In genomic region chr5:132775439-132776076, GRCh38 we compare ENCODE assay signal across 9 cellular contexts. TPM values are rescaled to one million over a fixed set of nuclear protein-coding genes. Genes with fewer than 3 reads are reported as not detected.
A peak's percentile ranks its signal among the peaks of the same experiment; 100 is the strongest.
DNase-seq lines count a peak whose midpoint lies in the region; ATAC-seq and TF ChIP-seq lines count a peak whose summit lies in the region.
"Had no signal": no experiment of that assay in that cellular context is flagged by ENCODE, and none has a peak within 500 bp of the region (broad histone marks: within the 10 kb centered on the region; RNA-seq: fewer than 3 reads in every experiment).

No MANE protein-coding gene starts in this region.

- H3K27ac ChIP-seq in CD4-positive, CD25-positive, alpha-beta regulatory T cell (ENCODE audit: insufficient read depth, low read length, poor library complexity, severe bottlenecking) = no peak overlapping the region
- H3K27ac ChIP-seq in OCI-LY3 (ENCODE audit: low read length) = no peak overlapping the region
- no peak overlapping the region for H3K27ac ChIP-seq in endodermal cell (ENCODE audit: low read depth, low read length)

- 0 out of 2 replicates have a peak, but pooled peaks cover 3% of the 10 kb centered on the region for H4K20me1 ChIP-seq in OCI-LY3 (ENCODE audit: insufficient read depth, low read length)

- whole genome bisulfite sequencing in endodermal cell (ENCODE audit: insufficient coverage in 1 of 2, insufficient read length in 1 of 2), 2 experiments = 85 to 89% methylated on average over 5 to 8 of the region's 8 CpGs

- CTCF ChIA-PET in activated CD8-positive, alpha-beta memory T cell treated with anti-CD3 and anti-CD28 coated beads, Interleukin-2, amount 10 ng/mL, durations not matched to agents 7 days and 5 days (lab: Charles Lee) = interaction anchor here (0.9 to 1.5 kb wide), 4 partner anchors 28 to 270 kb away, joined by 3 to 7 read pairs (median 3); partner anchors contain the start of gene CCNI2

- H3K27me3 ChIP-seq in CD4-positive, CD25-positive, alpha-beta regulatory T cell (ENCODE audit: control insufficient read depth, insufficient read depth, low read length) = peaks cover 17% of the 10 kb centered on the region
- H3K27me3 ChIP-seq in OCI-LY3 (ENCODE audit: low read depth, low read length) (0 out of 2 replicates have a peak, but pooled peaks cover 5% of the 10 kb centered on the region), endodermal cell (ENCODE audit: control insufficient read depth, insufficient read depth, low read length, poor library complexity, severe bottlenecking) (peaks cover 38% of the 10 kb centered on the region)

- peaks cover 0 to 4% (median 0%) of the 10 kb centered on the region in 7 donors for H3K9me3 Mint-ChIP-seq in CD4-positive, CD25-positive, alpha-beta regulatory T cell
- H3K9me3 Mint-ChIP-seq in endodermal cell = no peaks in the 10 kb centered on the region
- H3K9me3 Mint-ChIP-seq in neural crest cell = no peaks in the 10 kb centered on the region
- no peaks in the 10 kb centered on the region for H3K9me3 Mint-ChIP-seq in activated CD8-positive, alpha-beta memory T cell treated with anti-CD3 and anti-CD28 coated beads, Interleukin-2, amount 10 ng/mL, durations not matched to agents 7 days and 5 days (ENCODE audit: low read depth)
- no peaks in the 10 kb centered on the region for H3K9me3 Mint-ChIP-seq in stimulated activated memory B cell treated with anti-CD40 and anti-IgM and Interleukin-4, amounts not matched to agents 10 μg/mL and 1 μg/mL and 100 μg/mL, for 72 hours

- ATAC-seq in CD4-positive, CD25-positive, alpha-beta regulatory T cell (ENCODE audit: low read depth in 2 of 2) = no peak
- no peak for ATAC-seq in left lobe of liver
- no peak for ATAC-seq in activated CD8-positive, alpha-beta memory T cell treated with anti-CD3 and anti-CD28 coated beads, Interleukin-2, amount 10 ng/mL, durations not matched to agents 7 days and 5 days
- no peak for ATAC-seq in stimulated activated memory B cell treated with anti-CD40 and anti-IgM and Interleukin-4, amounts not matched to agents 10 μg/mL and 1 μg/mL and 100 μg/mL, for 72 hours

- H2AFZ ChIP-seq in OCI-LY3 (ENCODE audit: low read depth, low read length) = no peak overlapping the region

- no peak overlapping the region for H3K4me3 ChIP-seq in CD4-positive, CD25-positive, alpha-beta regulatory T cell (ENCODE audit: low read depth, low read length)
- H3K4me3 ChIP-seq in OCI-LY3 (ENCODE audit: low read length) (peak overlapping the region; percentile 96), endodermal cell (ENCODE audit: low read length) (peak overlapping the region; percentile 80)

- H3K27me3 Mint-ChIP-seq in CD4-positive, CD25-positive, alpha-beta regulatory T cell = peaks cover 30% of the 10 kb centered on the region
- H3K27me3 Mint-ChIP-seq in endodermal cell (ENCODE audit: insufficient read depth) (peaks cover 39% of the 10 kb centered on the region), neural crest cell (ENCODE audit: low read depth) (peaks cover 20% of the 10 kb centered on the region)
- H3K27me3 Mint-ChIP-seq in activated CD8-positive, alpha-beta memory T cell treated with anti-CD3 and anti-CD28 coated beads, Interleukin-2, amount 10 ng/mL, durations not matched to agents 7 days and 5 days = peaks cover 16% of the 10 kb centered on the region
- H3K27me3 Mint-ChIP-seq in stimulated activated memory B cell treated with anti-CD40 and anti-IgM and Interleukin-4, amounts not matched to agents 10 μg/mL and 1 μg/mL and 100 μg/mL, for 72 hours = peaks cover 35% of the 10 kb centered on the region

- H3K9ac ChIP-seq in OCI-LY3 (ENCODE audit: low read length) = peak overlapping the region; percentile 69
- no peak overlapping the region for H3K9ac ChIP-seq in endodermal cell (ENCODE audit: extremely low read depth, low read length, poor library complexity, severe bottlenecking)

- H3K4me2 ChIP-seq in OCI-LY3 (ENCODE audit: low read length) = peak overlapping the region; percentile 86

- TF ChIP-seq CTCF in OCI-LY3 (IDR thresholded peaks at IDR 0.05; ENCODE audit: low read depth, low read length) = no peak
- TF ChIP-seq CTCF in endodermal cell (conservative IDR thresholded peaks at IDR 0.05) = no peak
- TF ChIP-seq CTCF in neural crest cell (conservative IDR thresholded peaks at IDR 0.05) = no peak

- H3K4me1 Mint-ChIP-seq in CD4-positive, CD25-positive, alpha-beta regulatory T cell = peaks cover 7 to 21% (median 14%) of the 10 kb centered on the region in 4 donors
- H3K4me1 Mint-ChIP-seq in endodermal cell (peaks cover 9% of the 10 kb centered on the region), neural crest cell (peaks cover 32% of the 10 kb centered on the region)
- peaks cover 23% of the 10 kb centered on the region for H3K4me1 Mint-ChIP-seq in activated CD8-positive, alpha-beta memory T cell treated with anti-CD3 and anti-CD28 coated beads, Interleukin-2, amount 10 ng/mL, durations not matched to agents 7 days and 5 days
- H3K4me1 Mint-ChIP-seq in stimulated activated memory B cell treated with anti-CD40 and anti-IgM and Interleukin-4, amounts not matched to agents 10 μg/mL and 1 μg/mL and 100 μg/mL, for 72 hours = peaks cover 8% of the 10 kb centered on the region

- peak overlapping the region; percentile 74 to 83 (median 81) for H3K4me3 Mint-ChIP-seq in CD4-positive, CD25-positive, alpha-beta regulatory T cell
- peak overlapping the region; percentile 61 for H3K4me3 Mint-ChIP-seq in endodermal cell
- peak overlapping the region; percentile 92 for H3K4me3 Mint-ChIP-seq in neural crest cell
- H3K4me3 Mint-ChIP-seq in activated CD8-positive, alpha-beta memory T cell treated with anti-CD3 and anti-CD28 coated beads, Interleukin-2, amount 10 ng/mL, durations not matched to agents 7 days and 5 days = no peak overlapping the region
- no peak overlapping the region for H3K4me3 Mint-ChIP-seq in stimulated activated memory B cell treated with anti-CD40 and anti-IgM and Interleukin-4, amounts not matched to agents 10 μg/mL and 1 μg/mL and 100 μg/mL, for 72 hours

- DNase-seq in CD4-positive, CD25-positive, alpha-beta regulatory T cell = no peak
- DNase-seq in endodermal cell (no peak), neural crest cell (ENCODE audit: low read depth, low spot score) (no peak), left lobe of liver (ENCODE audit: low spot score) (no peak), AG20443 (ENCODE audit: low spot score) (no peak)
- no peak for DNase-seq in activated CD8-positive, alpha-beta memory T cell treated with anti-CD3 and anti-CD28 coated beads, Interleukin-2, amount 10 ng/mL, durations not matched to agents 7 days and 5 days

- no peaks in the 10 kb centered on the region for H3K36me3 Mint-ChIP-seq in CD4-positive, CD25-positive, alpha-beta regulatory T cell
- H3K36me3 Mint-ChIP-seq in endodermal cell (ENCODE audit: low read depth) (no peaks in the 10 kb centered on the region), neural crest cell (ENCODE audit: low read depth) (no peaks in the 10 kb centered on the region)
- H3K36me3 Mint-ChIP-seq in activated CD8-positive, alpha-beta memory T cell treated with anti-CD3 and anti-CD28 coated beads, Interleukin-2, amount 10 ng/mL, durations not matched to agents 7 days and 5 days = no peaks in the 10 kb centered on the region
- H3K36me3 Mint-ChIP-seq in stimulated activated memory B cell treated with anti-CD40 and anti-IgM and Interleukin-4, amounts not matched to agents 10 μg/mL and 1 μg/mL and 100 μg/mL, for 72 hours = no peaks in the 10 kb centered on the region

- no peaks in the 10 kb centered on the region for H3K36me3 ChIP-seq in CD4-positive, CD25-positive, alpha-beta regulatory T cell (ENCODE audit: control insufficient read depth, insufficient read depth, low read length)
- H3K36me3 ChIP-seq in OCI-LY3 (replicated peaks; ENCODE audit: low read depth, low read length) = no peaks in the 10 kb centered on the region
- no peaks in the 10 kb centered on the region for H3K36me3 ChIP-seq in endodermal cell (ENCODE audit: control insufficient read depth, insufficient read depth, low read length)

- H3K27ac Mint-ChIP-seq in CD4-positive, CD25-positive, alpha-beta regulatory T cell = no peak overlapping the region
- H3K27ac Mint-ChIP-seq in endodermal cell (no peak overlapping the region), neural crest cell (ENCODE audit: unreplicated experiment) (no peak overlapping the region)
- H3K27ac Mint-ChIP-seq in activated CD8-positive, alpha-beta memory T cell treated with anti-CD3 and anti-CD28 coated beads, Interleukin-2, amount 10 ng/mL, durations not matched to agents 7 days and 5 days = no peak overlapping the region
- H3K27ac Mint-ChIP-seq in stimulated activated memory B cell treated with anti-CD40 and anti-IgM and Interleukin-4, amounts not matched to agents 10 μg/mL and 1 μg/mL and 100 μg/mL, for 72 hours = no peak overlapping the region

- peaks cover 18% of the 10 kb centered on the region for H3K4me1 ChIP-seq in CD4-positive, CD25-positive, alpha-beta regulatory T cell (ENCODE audit: control insufficient read depth, insufficient read depth, low read length, poor library complexity, severe bottlenecking)
- no peaks in the 10 kb centered on the region for H3K4me1 ChIP-seq in OCI-LY3 (ENCODE audit: low read length)
- peaks cover 5% of the 10 kb centered on the region for H3K4me1 ChIP-seq in endodermal cell (ENCODE audit: control insufficient read depth, insufficient read depth, low read length)

- H3K79me2 ChIP-seq in OCI-LY3 (ENCODE audit: low read length) = peaks cover 13% of the 10 kb centered on the region

- no peaks in the 10 kb centered on the region for H3K9me3 ChIP-seq in CD4-positive, CD25-positive, alpha-beta regulatory T cell (ENCODE audit: control insufficient read depth in 2 of 2, low read length in 2 of 2)
- H3K9me3 ChIP-seq in OCI-LY3 (ENCODE audit: insufficient read depth, low read length) (no peaks in the 10 kb centered on the region), endodermal cell (ENCODE audit: control insufficient read depth, low read length) (no peaks in the 10 kb centered on the region)

RNA-seq across cellular contexts. Expression of gene SEPTIN8, which starts 1.5 kb away (rescaled TPM):
- 12.4 TPM for total RNA-seq in CD4-positive, CD25-positive, alpha-beta regulatory T cell
- polyA plus RNA-seq in CD4-positive, CD25-positive, alpha-beta regulatory T cell = 1 to 10 TPM in 2 of 4 donors, under 1 TPM in 2; 0.46 to 1.5 (median 0.99) TPM
- total RNA-seq in endodermal cell (10 to 100 TPM; 49.0 to 56.7 TPM), neural crest cell (71.1 and 71.4 TPM in 2 replicates), left lobe of liver (12.2 TPM)
- 44.7 TPM for polyA plus RNA-seq in endodermal cell (2013, experiment 1 of 2)
- polyA plus RNA-seq in endodermal cell (2013, experiment 2 of 2) = 40.8 TPM
- total RNA-seq in activated CD8-positive, alpha-beta memory T cell treated with anti-CD3 and anti-CD28 coated beads, Interleukin-2, amount 10 ng/mL, durations not matched to agents 7 days and 5 days = 10 to 100 TPM; 43.7 to 57.3 TPM

RNA-seq across cellular contexts. Expression of gene CCNI2, which starts 28.3 kb away (rescaled TPM):
- total RNA-seq in CD4-positive, CD25-positive, alpha-beta regulatory T cell = 9.2 TPM
- polyA plus RNA-seq in CD4-positive, CD25-positive, alpha-beta regulatory T cell = 1 to 10 TPM; 2.1 to 2.8 (median 2.6) TPM
- 1 to 10 TPM; 1.2 to 1.3 TPM for total RNA-seq in endodermal cell
- polyA plus RNA-seq in endodermal cell (2013, experiment 1 of 2) = 0.21 TPM
- polyA plus RNA-seq in endodermal cell (2013, experiment 2 of 2) = not detected
- not detected in 2 replicates for total RNA-seq in neural crest cell
- total RNA-seq in left lobe of liver = not detected
- 10 to 100 TPM; 16.7 to 52.5 TPM for total RNA-seq in activated CD8-positive, alpha-beta memory T cell treated with anti-CD3 and anti-CD28 coated beads, Interleukin-2, amount 10 ng/mL, durations not matched to agents 7 days and 5 days
- total RNA-seq: myocyte had no signal

RNA-seq across cellular contexts. Expression of gene SOWAHA, which starts 37.5 kb away (rescaled TPM):
- not detected for total RNA-seq in CD4-positive, CD25-positive, alpha-beta regulatory T cell
- not detected for polyA plus RNA-seq in CD4-positive, CD25-positive, alpha-beta regulatory T cell
- total RNA-seq in endodermal cell = under 1 TPM in 1 of 2 donors, not detected in 1; 0.13 TPM
- not detected for polyA plus RNA-seq in endodermal cell (2013, experiment 1 of 2)
- polyA plus RNA-seq in endodermal cell (2013, experiment 2 of 2) = not detected
- total RNA-seq in neural crest cell = not detected in 2 replicates
- 1.7 TPM for total RNA-seq in left lobe of liver
- under 1 TPM in 1 of 2 experiments, not detected in 1; 0.42 TPM for total RNA-seq in activated CD8-positive, alpha-beta memory T cell treated with anti-CD3 and anti-CD28 coated beads, Interleukin-2, amount 10 ng/mL, durations not matched to agents 7 days and 5 days

RNA-seq across cellular contexts. Expression of gene KIF3A, which starts 38.2 kb away (rescaled TPM):
- total RNA-seq in CD4-positive, CD25-positive, alpha-beta regulatory T cell = 12.5 TPM
- polyA plus RNA-seq in CD4-positive, CD25-positive, alpha-beta regulatory T cell = 10 to 100 TPM in 3 of 4 donors, 1 to 10 TPM in 1; 9.9 to 13.2 (median 11.6) TPM
- 10 to 100 TPM; 19.6 to 25.2 TPM for total RNA-seq in endodermal cell
- polyA plus RNA-seq in endodermal cell (2013, experiment 1 of 2) = 14.6 TPM
- 14.7 TPM for polyA plus RNA-seq in endodermal cell (2013, experiment 2 of 2)
- 22.6 and 23.8 TPM in 2 replicates for total RNA-seq in neural crest cell
- 1.5 TPM for total RNA-seq in left lobe of liver
- 10 to 100 TPM; 18.2 to 38.8 TPM for total RNA-seq in activated CD8-positive, alpha-beta memory T cell treated with anti-CD3 and anti-CD28 coated beads, Interleukin-2, amount 10 ng/mL, durations not matched to agents 7 days and 5 days

RNA-seq across cellular contexts. Expression of gene SHROOM1, which starts 54.9 kb away (rescaled TPM):
- total RNA-seq in CD4-positive, CD25-positive, alpha-beta regulatory T cell = 0.12 TPM
- not detected for polyA plus RNA-seq in CD4-positive, CD25-positive, alpha-beta regulatory T cell
- total RNA-seq in endodermal cell = 10 to 100 TPM in 1 of 2 donors, 1 to 10 TPM in 1; 6.6 to 14.4 TPM
- polyA plus RNA-seq in endodermal cell (2013, experiment 1 of 2) = 2.1 TPM
- polyA plus RNA-seq in endodermal cell (2013, experiment 2 of 2) = 0.91 TPM
- 5.7 and 6.5 TPM in 2 replicates for total RNA-seq in neural crest cell
- total RNA-seq in left lobe of liver = 41.3 TPM
- total RNA-seq in activated CD8-positive, alpha-beta memory T cell treated with anti-CD3 and anti-CD28 coated beads, Interleukin-2, amount 10 ng/mL, durations not matched to agents 7 days and 5 days = 10 to 100 TPM in 1 of 2 experiments, 1 to 10 TPM in 1; 4.4 to 11.5 TPM

Comparison
In these comparisons a context has a peak if more than half of its experiments do, and no peak if none do; other contexts are left out.
1. H3K4me3 Mint-ChIP-seq: peak in CD4-positive, CD25-positive, alpha-beta regulatory T cell (4 of 4), endodermal cell (single experiment) and neural crest cell (single experiment); none in activated CD8-positive, alpha-beta memory T cell treated with anti-CD3 and anti-CD28 coated beads, Interleukin-2, amount 10 ng/mL, durations not matched to agents 7 days and 5 days (single experiment) and stimulated activated memory B cell treated with anti-CD40 and anti-IgM and Interleukin-4, amounts not matched to agents 10 μg/mL and 1 μg/mL and 100 μg/mL, for 72 hours (single experiment).